17 cellular contexts compared by ENCODE assay signal in genomic region chr7:110698576-110698975, GRCh38.
DNase-seq lines count a peak whose midpoint lies in the region; ATAC-seq and TF ChIP-seq lines count a peak whose summit lies in the region.
"Had no signal": no experiment of that assay in that cellular context is flagged by ENCODE, and none has a peak within 500 bp of the region (broad histone marks: within the 10 kb centered on the region; RNA-seq: fewer than 3 reads in every experiment).

No MANE protein-coding gene starts in this region.

- intact Hi-C loops in left ventricle myocardium inferior (cut with micrococcal nuclease), result no loop called here

- H3K9me3 ChIP-seq in left ventricle myocardium inferior (replicated peaks), result no peaks in the 10 kb centered on the region
- H3K9me3 ChIP-seq: BLaER1, Caco-2 had no signal

- TF ChIP-seq CTCF in left ventricle myocardium inferior (IDR thresholded peaks at IDR 0.05; ENCODE audit: borderline replicate concordance), result no peak

- DNase-seq in EL (peak; percentile 1), amniotic epithelial cell (ENCODE audit: low read depth) (peak; percentile 0), iris pigment epithelial cell (ENCODE audit: low read depth) (peak; percentile 2), left ventricle myocardium inferior (no peak), nucleus accumbens (lab: John Stamatoyannopoulos, UW) (no peak)
- DNase-seq: Caco-2; CD4-positive, CD25-positive, alpha-beta regulatory T cell; CD8-positive, alpha-beta T cell; DMS153; DND-41; GF-D8; GM23248; H7; HCEC 1CT had no signal

- no peak overlapping the region for H3K27ac ChIP-seq in left ventricle myocardium inferior (replicated peaks)
- H3K27ac ChIP-seq: BLaER1, C4-2B, GM23248 had no signal

- H3K4me3 ChIP-seq in left ventricle myocardium inferior, result no peak overlapping the region
- H3K4me3 ChIP-seq: BLaER1, GM23248 had no signal

- no peaks in the 10 kb centered on the region for H3K27me3 ChIP-seq in left ventricle myocardium inferior (ENCODE audit: low read depth)
- H3K27me3 ChIP-seq: BLaER1 had no signal

- H3K36me3 ChIP-seq in left ventricle myocardium inferior, result no peaks in the 10 kb centered on the region
- H3K36me3 ChIP-seq: BLaER1 had no signal

- no peak for ATAC-seq in GM21717 (IDR thresholded peaks at IDR 0.05; ENCODE audit: unreplicated experiment)
- ATAC-seq: CD8-positive, alpha-beta T cell had no signal

- no peaks in the 10 kb centered on the region for H3K4me1 ChIP-seq in left ventricle myocardium inferior
- H3K4me1 ChIP-seq: BLaER1, Caco-2 had no signal

Comparison
In these comparisons a context has a peak if more than half of its experiments do, and no peak if none do; other contexts are left out.
1. DNase-seq: peak in EL (single experiment), amniotic epithelial cell (single experiment) and iris pigment epithelial cell (single experiment); none in left ventricle myocardium inferior (single experiment) and nucleus accumbens (0 of 56).